ENCODE assay signal across 24 cellular contexts in genomic region chr14:32249780-32250179, GRCh38. TPM values are rescaled to one million over a fixed set of nuclear protein-coding genes. Genes with fewer than 3 reads are reported as not detected.
DNase-seq lines count a peak whose midpoint lies in the region; ATAC-seq and TF ChIP-seq lines count a peak whose summit lies in the region.
"Had no signal": no experiment of that assay in that cellular context is flagged by ENCODE, and none has a peak within 500 bp of the region (broad histone marks: within the 10 kb centered on the region; RNA-seq: fewer than 3 reads in every experiment).

No MANE protein-coding gene starts in this region.

- no peaks in the 10 kb centered on the region for H3K9me3 Mint-ChIP-seq in activated CD8-positive, alpha-beta T cell treated with anti-CD3 and anti-CD28 coated beads for 36 hours
- H3K9me3 Mint-ChIP-seq: CD14-positive monocyte; CD4-positive, alpha-beta T cell; CD8-positive, alpha-beta memory T cell; GM23338; H9 had no signal

- CTCF ChIA-PET in activated CD8-positive, alpha-beta T cell treated with anti-CD3 and anti-CD28 coated beads for 36 hours (lab: Charles Lee) = interaction anchor here (0.7 to 6.6 kb wide), 7 partner anchors 9 to 740 kb away, joined by 3 to 76 read pairs (median 9); no protein-coding TSS in a partner anchor

- H3K27me3 ChIP-seq in RWPE2 (ENCODE audit: insufficient read depth, poor library complexity, severe bottlenecking) = no peaks in the 10 kb centered on the region
- no peaks in the 10 kb centered on the region for H3K27me3 ChIP-seq in esophagus muscularis mucosa
- H3K27me3 ChIP-seq in neuronal stem cell (ENCODE audit: control insufficient read depth in 3 of 3, insufficient read depth in 3 of 3, low read depth in 1 of 3, low read length in 3 of 3) = peaks cover 0 to 16% (median 0%) of the 10 kb centered on the region in 3 experiments
- H3K27me3 ChIP-seq: BE2C; BLaER1 treated with 17β-estradiol and CSF1 and Interleukin-3, amounts not matched to agents 10 nM and 100 nM had no signal

- TF ChIP-seq POLR2A in esophagus muscularis mucosa (IDR thresholded peaks at IDR 0.05; ENCODE audit: low read depth) = no peak

- H3K18ac ChIP-seq in neuronal stem cell (ENCODE audit: low read length) = peak overlapping the region; percentile 35

- H3K4me1 ChIP-seq in RWPE2 (ENCODE audit: insufficient read depth, poor library complexity, severe bottlenecking) = peaks cover 3% of the 10 kb centered on the region
- H3K4me1 ChIP-seq in esophagus muscularis mucosa = peaks cover 0 to 26% (median 24%) of the 10 kb centered on the region in 4 donors
- H3K4me1 ChIP-seq in neuronal stem cell (ENCODE audit: control insufficient read depth in 2 of 2, insufficient read depth in 1 of 2, low read depth in 1 of 2, low read length in 2 of 2) = peaks cover 0 to 6% of the 10 kb centered on the region in 2 donors
- H3K4me1 ChIP-seq in mucosa of descending colon (ENCODE audit: low read depth) = peaks cover 5% of the 10 kb centered on the region
- H3K4me1 ChIP-seq: BE2C had no signal

- H3K36me3 ChIP-seq in RWPE2 (ENCODE audit: low read depth) (no peaks in the 10 kb centered on the region), esophagus muscularis mucosa (no peaks in the 10 kb centered on the region), neuronal stem cell (replicated peaks in 1 of 2; ENCODE audit: control insufficient read depth in 2 of 2, insufficient read depth in 2 of 2, low read length in 2 of 2) (no peaks in the 10 kb centered on the region), mucosa of descending colon (ENCODE audit: low read depth) (no peaks in the 10 kb centered on the region)
- H3K36me3 ChIP-seq: BE2C; BLaER1 treated with 17β-estradiol and CSF1 and Interleukin-3, amounts not matched to agents 10 nM and 100 nM had no signal

- TF ChIP-seq CTCF in RWPE2 (IDR thresholded peaks at IDR 0.05; ENCODE audit: poor library complexity, severe bottlenecking) (no peak), epithelial cell of esophagus (IDR thresholded peaks at IDR 0.05; ENCODE audit: insufficient read depth, low read depth, low read length, missing control alignments) (no peak), esophagus muscularis mucosa (IDR thresholded peaks at IDR 0.05) (no peak), mucosa of descending colon (IDR thresholded peaks at IDR 0.05) (no peak)
- TF ChIP-seq CTCF in activated CD8-positive, alpha-beta T cell treated with anti-CD3 and anti-CD28 coated beads for 36 hours (IDR thresholded peaks at IDR 0.05) = no peak

- no peak overlapping the region for H2AFZ ChIP-seq in neuronal stem cell (ENCODE audit: low read length)
- H2AFZ ChIP-seq: GM23338 had no signal

- no peak overlapping the region for H2BK12ac ChIP-seq in neuronal stem cell (ENCODE audit: low read length)

- no peaks in the 10 kb centered on the region for H3K79me1 ChIP-seq in neuronal stem cell (ENCODE audit: low read depth, low read length)

- 91% methylated on average over 4 of the region's 4 CpGs for WGBS in esophagus muscularis mucosa
- WGBS in neuronal stem cell (ENCODE audit: extremely low coverage in 2 of 2, insufficient read length in 2 of 2, insufficient replicate concordance in 1 of 2), 2 donors = no CpG with 5 or more reads among the region's 4 CpGs

- H2BK120ac ChIP-seq in neuronal stem cell (ENCODE audit: low read depth, low read length) = no peak overlapping the region

- H2BK15ac ChIP-seq in neuronal stem cell (ENCODE audit: low read length) = no peak overlapping the region

- H3K23ac ChIP-seq in neuronal stem cell (ENCODE audit: low read depth, low read length, poor library complexity) = no peak overlapping the region

- H3K27ac Mint-ChIP-seq in activated CD8-positive, alpha-beta T cell treated with anti-CD3 and anti-CD28 coated beads for 36 hours = no peak overlapping the region
- H3K27ac Mint-ChIP-seq: CD14-positive monocyte; CD4-positive, alpha-beta T cell; GM23338; H9 had no signal

- no peaks in the 10 kb centered on the region for H3K9me3 ChIP-seq in RWPE2 (ENCODE audit: severe bottlenecking)
- no peaks in the 10 kb centered on the region for H3K9me3 ChIP-seq in esophagus muscularis mucosa
- H3K9me3 ChIP-seq in neuronal stem cell (replicated peaks in 1 of 2; ENCODE audit: control insufficient read depth in 2 of 2, insufficient read depth in 1 of 2, low read depth in 1 of 2, low read length in 2 of 2) = no peaks in the 10 kb centered on the region
- no peaks in the 10 kb centered on the region for H3K9me3 ChIP-seq in mucosa of descending colon
- H3K9me3 ChIP-seq: A549; BE2C; BLaER1 treated with 17β-estradiol and CSF1 and Interleukin-3, amounts not matched to agents 10 nM and 100 nM had no signal

- H3K4me3 ChIP-seq in RWPE2 (ENCODE audit: severe bottlenecking) (no peak overlapping the region), epithelial cell of esophagus (ENCODE audit: low read length) (no peak overlapping the region), esophagus muscularis mucosa (no peak overlapping the region), neuronal stem cell (ENCODE audit: low read length in 2 of 2) (no peak overlapping the region), mucosa of descending colon (no peak overlapping the region)
- H3K4me3 ChIP-seq: A549; BLaER1 treated with 17β-estradiol and CSF1 and Interleukin-3, amounts not matched to agents 10 nM and 100 nM; GM23338 had no signal

- intact Hi-C loops in esophagus muscularis mucosa (cut with DNase I) (loop anchor here (5.0 kb wide), 4 partner anchors 47 to 327 kb away; partner anchors contain the start of genes RNU6-7 and RNU6-8), mucosa of descending colon (cut with DNase I, micrococcal nuclease) (loop anchor here (5.0 kb wide), 2 partner anchors 177 to 312 kb away; no protein-coding TSS in a partner anchor)
- intact Hi-C loops in activated CD8-positive, alpha-beta T cell treated with anti-CD3 and anti-CD28 coated beads for 36 hours (cut with micrococcal nuclease) = loop anchor here (5.0 kb wide), 3 partner anchors 47 to 737 kb away; partner anchors contain the start of genes RNU6-7 and RNU6-8

- no peak overlapping the region for H4K91ac ChIP-seq in neuronal stem cell (ENCODE audit: low read depth, low read length, poor library complexity)

- H3K4ac ChIP-seq in neuronal stem cell (ENCODE audit: low read length) = no peak overlapping the region

- H3K14ac ChIP-seq in neuronal stem cell (ENCODE audit: low read length) = no peak overlapping the region

- no peak overlapping the region for H2BK5ac ChIP-seq in neuronal stem cell (ENCODE audit: low read length)

- no peak overlapping the region for H4K8ac ChIP-seq in neuronal stem cell (ENCODE audit: low read depth, low read length)

- no peak for TF ChIP-seq EP300 in esophagus muscularis mucosa (IDR thresholded peaks at IDR 0.05)

- POLR2A ChIA-PET in activated CD8-positive, alpha-beta T cell treated with anti-CD3 and anti-CD28 coated beads for 36 hours (lab: Charles Lee) = interaction anchor here (0.6 kb wide), 1 partner anchor 323 kb away, joined by 3 read pairs; no protein-coding TSS in a partner anchor

- H3K9ac ChIP-seq in neuronal stem cell (ENCODE audit: low read depth, low read length, poor library complexity) = no peak overlapping the region
- H3K9ac ChIP-seq: BLaER1 treated with 17β-estradiol and CSF1 and Interleukin-3, amounts not matched to agents 10 nM and 100 nM had no signal

- no peaks in the 10 kb centered on the region for H3K4me1 Mint-ChIP-seq in activated CD8-positive, alpha-beta T cell treated with anti-CD3 and anti-CD28 coated beads for 36 hours (ENCODE audit: low read depth)
- H3K4me1 Mint-ChIP-seq: CD14-positive monocyte; CD8-positive, alpha-beta memory T cell; GM23338; H9 had no signal

- H3K36me3 Mint-ChIP-seq in activated CD8-positive, alpha-beta T cell treated with anti-CD3 and anti-CD28 coated beads for 36 hours (ENCODE audit: low read depth) = no peaks in the 10 kb centered on the region
- H3K36me3 Mint-ChIP-seq: CD14-positive monocyte; CD8-positive, alpha-beta memory T cell had no signal

- H3K4me2 ChIP-seq in neuronal stem cell (ENCODE audit: insufficient read depth, low read length, poor library complexity, severe bottlenecking) = no peak overlapping the region
- H3K4me2 ChIP-seq: A549; BLaER1 treated with 17β-estradiol and CSF1 and Interleukin-3, amounts not matched to agents 10 nM and 100 nM; GM23338 had no signal

- ATAC-seq in RWPE2 (ENCODE audit: low read depth) (peak; percentile 30; the same call in 1 of the 3 replicates), mucosa of descending colon (no peak)
- no peak for ATAC-seq in activated CD8-positive, alpha-beta T cell treated with anti-CD3 and anti-CD28 coated beads for 36 hours
- ATAC-seq: A549, GM23338, HCT116 had no signal

- no peak for DNase-seq in RWPE2 (ENCODE audit: low spot score)
- peak; percentile 78 for DNase-seq in epithelial cell of esophagus (ENCODE audit: low read depth)
- peak; percentile 42 for DNase-seq in esophagus muscularis mucosa (ENCODE audit: extremely low spot score)
- DNase-seq in neuronal stem cell (ENCODE audit: low spot score) = no peak
- no peak for DNase-seq in mucosa of descending colon
- no peak for DNase-seq in NCI-H2107 (lab: John Stamatoyannopoulos, UW)
- no peak for DNase-seq in activated CD8-positive, alpha-beta T cell treated with anti-CD3 and anti-CD28 coated beads for 36 hours
- DNase-seq: 8988T; ACHN; AML-193; BE2C; CD4-positive, alpha-beta T cell; CD8-positive, alpha-beta memory T cell; DMS 273 treated with DMSO at 0.1 percent for 48 hours; DMS79; GF-D8; H9 had no signal

- H3K4me3 Mint-ChIP-seq in activated CD8-positive, alpha-beta T cell treated with anti-CD3 and anti-CD28 coated beads for 36 hours = no peak overlapping the region
- H3K4me3 Mint-ChIP-seq: CD14-positive monocyte; CD4-positive, alpha-beta T cell; CD8-positive, alpha-beta memory T cell; GM23338; H9 had no signal

- no peak overlapping the region for H2AK5ac ChIP-seq in neuronal stem cell (ENCODE audit: low read depth, low read length)

- H3K27ac ChIP-seq in RWPE2 (ENCODE audit: poor library complexity, severe bottlenecking) (no peak overlapping the region), esophagus muscularis mucosa (replicated peaks in 1 of 4) (no peak overlapping the region), neuronal stem cell (replicated peaks; ENCODE audit: low read length) (no peak overlapping the region)
- H3K27ac ChIP-seq: A549; BLaER1 treated with 17β-estradiol and CSF1 and Interleukin-3, amounts not matched to agents 10 nM and 100 nM had no signal

- no peaks in the 10 kb centered on the region for H3K27me3 Mint-ChIP-seq in activated CD8-positive, alpha-beta T cell treated with anti-CD3 and anti-CD28 coated beads for 36 hours
- H3K27me3 Mint-ChIP-seq: CD4-positive, alpha-beta T cell had no signal

RNA-seq across cellular contexts. Expression of gene RNU6-8, which starts 46.7 kb away (rescaled TPM):
- total RNA-seq in esophagus muscularis mucosa = not detected
- not detected for polyA plus RNA-seq in neuronal stem cell (2013, experiment 1 of 2)
- not detected for polyA plus RNA-seq in neuronal stem cell (2013, experiment 2 of 2)
- not detected for total RNA-seq in mucosa of descending colon
- total RNA-seq in activated CD8-positive, alpha-beta T cell treated with anti-CD3 and anti-CD28 coated beads for 36 hours = not detected
- total RNA-seq: CD4-positive, alpha-beta T cell; CD8-positive, alpha-beta memory T cell; G401; GM23338; H4; H9 had no signal
- polyA plus RNA-seq: A549; CD14-positive monocyte; CD8-positive, alpha-beta memory T cell had no signal

RNA-seq across cellular contexts. Expression of gene RNU6-7, which starts 47.9 kb away (rescaled TPM):
- total RNA-seq in esophagus muscularis mucosa (not detected), mucosa of descending colon (not detected)
- polyA plus RNA-seq in neuronal stem cell (2013, experiment 1 of 2) = not detected
- not detected for polyA plus RNA-seq in neuronal stem cell (2013, experiment 2 of 2)
- not detected for total RNA-seq in activated CD8-positive, alpha-beta T cell treated with anti-CD3 and anti-CD28 coated beads for 36 hours
- total RNA-seq: CD4-positive, alpha-beta T cell; CD8-positive, alpha-beta memory T cell; G401; GM23338; H4; H9 had no signal
- polyA plus RNA-seq: A549; CD14-positive monocyte; CD8-positive, alpha-beta memory T cell had no signal

Comparison
In these comparisons a context has a peak if more than half of its experiments do, and no peak if none do; other contexts are left out.
1. DNase-seq: peak in epithelial cell of esophagus (single experiment) and esophagus muscularis mucosa (single experiment); none in RWPE2 (single experiment), neuronal stem cell (single experiment), mucosa of descending colon (0 of 3), NCI-H2107 (single experiment) and activated CD8-positive, alpha-beta T cell treated with anti-CD3 and anti-CD28 coated beads for 36 hours (single experiment).